1 cellular context compared by ENCODE assay signal in genomic region chr17:64694207-64694606, GRCh38.
TF ChIP-seq lines count a peak whose summit lies in the region.

No MANE protein-coding gene starts in this region.

TF ChIP-seq in SK-N-SH, 30 proteins besides CTCF, POLR2A, EP300 and RAD21 (continued from another document):
- TF ChIP-seq ZBTB33 (IDR thresholded peaks at IDR 0.05; ENCODE audit: borderline replicate concordance, low read depth), result no peak
